ENCODE assay signal across 23 cellular contexts in genomic region chr1:22635436-22635835, GRCh38. TPM values are rescaled to one million over a fixed set of nuclear protein-coding genes. Genes with fewer than 3 reads are reported as not detected.
"Had no signal": no experiment of that assay in that cellular context is flagged by ENCODE, and none has a peak within 500 bp of the region (broad histone marks: within the 10 kb centered on the region; RNA-seq: fewer than 3 reads in every experiment).

No MANE protein-coding gene starts in this region.

- DNase-seq: activated CD4-positive, alpha-beta T cell treated with anti-CD3 and anti-CD28 coated beads for 36 hours; activated CD4-positive, CD25-positive, alpha-beta regulatory T cell; activated CD8-positive, alpha-beta memory T cell treated with anti-CD3 and anti-CD28 coated beads, Interleukin-2, amount 10 ng/mL, durations not matched to agents 7 days and 5 days; activated CD8-positive, alpha-beta T cell treated with anti-CD3 and anti-CD28 coated beads, Interleukin-2, amount 10 ng/mL, durations not matched to agents 7 days and 5 days; activated naive CD4-positive, alpha-beta T cell; activated T-cell treated with anti-CD3 and anti-CD28 coated beads for 4 hours; activated T-cell treated with anti-CD3 and anti-CD28 coated beads, Interleukin-2, amount 50 U/mL, for 72 hours; central memory CD4-positive, alpha-beta T cell; foreskin keratinocyte; heart left ventricle; immature natural killer cell; kidney; lower lobe of right lung; ovary; retina; stimulated activated CD4-positive, alpha-beta T cell treated with anti-CD3 and anti-CD28 coated beads, Interleukin-2, amount 100 ng/mL, for 48 hours; stimulated activated naive CD4-positive, alpha-beta T cell treated with Interleukin-2 at 50 U/mL for 16 hours had no signal

- H3K9me3 ChIP-seq: esophagus muscularis mucosa, heart left ventricle, lower lobe of right lung, neutrophil, ovary, prostate gland, tibial nerve had no signal

- H3K36me3 ChIP-seq: esophagus muscularis mucosa, heart left ventricle, lower lobe of right lung, neutrophil, ovary, prostate gland, tibial nerve had no signal

- H3K4me3 ChIP-seq: esophagus muscularis mucosa, heart left ventricle, lower lobe of right lung, ovary, prostate gland, tibial nerve had no signal

- FAIRE-seq: kidney had no signal

- H3K27ac ChIP-seq: esophagus muscularis mucosa, foreskin keratinocyte, lower lobe of right lung, neutrophil, ovary, prostate gland, tibial nerve had no signal

- H3K27me3 ChIP-seq: ovary had no signal

- ATAC-seq: activated CD4-positive, alpha-beta T cell treated with anti-CD3 and anti-CD28 coated beads for 36 hours; activated CD8-positive, alpha-beta memory T cell treated with anti-CD3 and anti-CD28 coated beads, Interleukin-2, amount 10 ng/mL, durations not matched to agents 7 days and 5 days; activated CD8-positive, alpha-beta T cell treated with anti-CD3 and anti-CD28 coated beads, Interleukin-2, amount 10 ng/mL, durations not matched to agents 7 days and 5 days; activated naive CD4-positive, alpha-beta T cell treated with anti-CD3 and anti-CD28 coated beads, Interleukin-2, amount 50 U/mL, for 72 hours; activated T-cell treated with anti-CD3 and anti-CD28 coated beads, Interleukin-2, amount 50 U/mL, for 72 hours; foreskin keratinocyte had no signal

- H3K4me1 ChIP-seq: esophagus muscularis mucosa, foreskin keratinocyte, lower lobe of right lung, prostate gland, tibial nerve had no signal

RNA-seq across cellular contexts. Expression of gene C1QA, which starts 1.0 kb away (rescaled TPM):
- total RNA-seq: activated CD4-positive, alpha-beta T cell treated with anti-CD3 and anti-CD28 coated beads for 36 hours; activated CD8-positive, alpha-beta memory T cell treated with anti-CD3 and anti-CD28 coated beads, Interleukin-2, amount 10 ng/mL, durations not matched to agents 7 days and 5 days; activated CD8-positive, alpha-beta T cell treated with anti-CD3 and anti-CD28 coated beads, Interleukin-2, amount 10 ng/mL, durations not matched to agents 7 days and 5 days; activated naive CD4-positive, alpha-beta T cell treated with anti-CD3 and anti-CD28 coated beads, Interleukin-2, amount 50 U/mL, for 72 hours; activated T-cell treated with anti-CD3 and anti-CD28 coated beads, Interleukin-2, amount 50 U/mL, for 72 hours; foreskin keratinocyte; T-helper 1 cell treated with Interleukin-12 subunit alpha and Interleukin-12 subunit beta and Interleukin-4 antibody, amounts not matched to agents 30 ng/mL and 1 ng/mL, for 36 hours had no signal
- polyA plus RNA-seq: foreskin keratinocyte, immature natural killer cell had no signal

RNA-seq across cellular contexts. Expression of gene C1QC, which starts 8.0 kb away (rescaled TPM):
- total RNA-seq: activated CD4-positive, alpha-beta T cell treated with anti-CD3 and anti-CD28 coated beads for 36 hours; activated CD8-positive, alpha-beta memory T cell treated with anti-CD3 and anti-CD28 coated beads, Interleukin-2, amount 10 ng/mL, durations not matched to agents 7 days and 5 days; activated CD8-positive, alpha-beta T cell treated with anti-CD3 and anti-CD28 coated beads, Interleukin-2, amount 10 ng/mL, durations not matched to agents 7 days and 5 days; activated naive CD4-positive, alpha-beta T cell treated with anti-CD3 and anti-CD28 coated beads, Interleukin-2, amount 50 U/mL, for 72 hours; activated T-cell treated with anti-CD3 and anti-CD28 coated beads, Interleukin-2, amount 50 U/mL, for 72 hours; foreskin keratinocyte; T-helper 1 cell treated with Interleukin-12 subunit alpha and Interleukin-12 subunit beta and Interleukin-4 antibody, amounts not matched to agents 30 ng/mL and 1 ng/mL, for 36 hours had no signal
- polyA plus RNA-seq: foreskin keratinocyte, immature natural killer cell had no signal

RNA-seq across cellular contexts. Expression of gene C1QB, which starts 17.6 kb away (rescaled TPM):
- total RNA-seq: activated CD4-positive, alpha-beta T cell treated with anti-CD3 and anti-CD28 coated beads for 36 hours; activated CD8-positive, alpha-beta memory T cell treated with anti-CD3 and anti-CD28 coated beads, Interleukin-2, amount 10 ng/mL, durations not matched to agents 7 days and 5 days; activated CD8-positive, alpha-beta T cell treated with anti-CD3 and anti-CD28 coated beads, Interleukin-2, amount 10 ng/mL, durations not matched to agents 7 days and 5 days; activated naive CD4-positive, alpha-beta T cell treated with anti-CD3 and anti-CD28 coated beads, Interleukin-2, amount 50 U/mL, for 72 hours; activated T-cell treated with anti-CD3 and anti-CD28 coated beads, Interleukin-2, amount 50 U/mL, for 72 hours; foreskin keratinocyte; T-helper 1 cell treated with Interleukin-12 subunit alpha and Interleukin-12 subunit beta and Interleukin-4 antibody, amounts not matched to agents 30 ng/mL and 1 ng/mL, for 36 hours had no signal
- polyA plus RNA-seq: foreskin keratinocyte, immature natural killer cell had no signal
